9 cellular contexts compared by ENCODE assay signal in the genomic region with DNA sequence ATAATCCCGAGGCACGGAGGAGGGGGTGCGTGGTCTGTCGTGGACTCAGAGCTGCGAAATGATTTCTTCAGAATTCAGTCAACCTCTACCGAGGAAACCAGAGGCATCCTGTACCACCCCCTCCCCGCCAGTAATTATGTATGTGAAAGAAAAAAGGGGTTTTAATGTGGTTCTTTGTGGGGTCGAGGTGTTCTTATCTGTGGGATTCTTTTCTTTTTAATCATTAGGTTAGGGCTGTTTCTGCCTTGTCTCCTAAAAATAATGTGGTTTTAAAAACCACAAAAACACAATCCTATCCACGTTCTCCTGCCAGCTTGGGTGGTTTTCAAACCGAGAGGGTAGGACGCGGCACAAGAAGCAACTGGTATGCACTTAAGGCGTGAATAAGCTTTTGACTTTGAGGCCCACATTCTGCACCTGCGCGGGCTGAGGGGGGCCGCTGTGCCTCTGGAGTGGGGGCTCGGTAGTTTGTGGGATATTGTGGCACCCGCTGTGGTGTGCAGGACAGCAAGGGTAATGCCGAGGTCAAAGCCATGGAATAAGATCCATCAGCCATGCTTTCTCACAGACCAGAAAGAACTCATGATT. TPM values are rescaled to one million over a fixed set of nuclear protein-coding genes. Genes with fewer than 3 reads are reported as not detected.
DNase-seq lines count a peak whose midpoint lies in the region; ATAC-seq, FAIRE-seq and TF ChIP-seq lines count a peak whose summit lies in the region.
"Had no signal": no experiment of that assay in that cellular context is flagged by ENCODE, and none has a peak within 500 bp of the region (broad histone marks: within the 10 kb centered on the region; RNA-seq: fewer than 3 reads in every experiment).

No MANE protein-coding gene starts in this region.

- H3K79me1 ChIP-seq in mesendoderm (ENCODE audit: low read length): no peaks in the 10 kb centered on the region

- H3K36me3 ChIP-seq in astrocyte (ENCODE audit: insufficient read depth, low read length) (no peaks in the 10 kb centered on the region), mesendoderm (ENCODE audit: control insufficient read depth, insufficient read depth, low read length) (no peaks in the 10 kb centered on the region)

- H2AFZ ChIP-seq in astrocyte (ENCODE audit: low read depth, low read length): no peak overlapping the region

- H4K20me1 ChIP-seq in astrocyte (ENCODE audit: insufficient read depth, low read length): no peaks in the 10 kb centered on the region

- H3K27me3 ChIP-seq in astrocyte (ENCODE audit: insufficient read depth, low read length): peaks cover 54% of the 10 kb centered on the region
- peaks cover 7% of the 10 kb centered on the region for H3K27me3 ChIP-seq in mesendoderm (ENCODE audit: insufficient read depth, low read length, poor library complexity)

- H3K27me3 Mint-ChIP-seq in activated naive CD4-positive, alpha-beta T cell treated with anti-CD3 and anti-CD28 coated beads, Interleukin-2, amount 10 ng/mL, durations not matched to agents 7 days and 5 days: peaks cover 92% of the 10 kb centered on the region
- peaks cover 62% of the 10 kb centered on the region for H3K27me3 Mint-ChIP-seq in astrocyte (ENCODE audit: low read depth, unreplicated experiment)
- H3K27me3 Mint-ChIP-seq in type B pancreatic cell: peaks cover 46% of the 10 kb centered on the region

- H3K4me1 ChIP-seq in astrocyte (ENCODE audit: insufficient read depth, low read length) (peaks cover 8% of the 10 kb centered on the region), mesendoderm (ENCODE audit: control insufficient read depth, low read depth, low read length) (peaks cover 2% of the 10 kb centered on the region)

- H3K27ac ChIP-seq in astrocyte (ENCODE audit: low read depth, low read length) (no peak overlapping the region), mesendoderm (ENCODE audit: low read depth, low read length) (no peak overlapping the region)

- FAIRE-seq in astrocyte (lab: Jason Lieb, UNC): no peak
- FAIRE-seq: islet of Langerhans had no signal

- H2AK5ac ChIP-seq in mesendoderm (ENCODE audit: low read length): no peak overlapping the region

- H2BK5ac ChIP-seq in mesendoderm (ENCODE audit: low read length): no peak overlapping the region

- DNase-seq in activated naive CD4-positive, alpha-beta T cell treated with anti-CD3 and anti-CD28 coated beads, Interleukin-2, amount 10 ng/mL, durations not matched to agents 7 days and 5 days: peak; percentile 23
- no peak for DNase-seq in activated naive CD4-positive, alpha-beta T cell (lab: John Stamatoyannopoulos, UW)
- DNase-seq in astrocyte (ENCODE audit: low read depth) (peak; percentile 85), mesendoderm (no peak), type B pancreatic cell (ENCODE audit: extremely low spot score, unreplicated experiment) (no peak), NCI-H446 treated with DMSO at 0.1 percent for 48 hours (lab: John Stamatoyannopoulos, UW) (no peak), NCI-H1105 (lab: John Stamatoyannopoulos, UW) (no peak)

- H3K23ac ChIP-seq in mesendoderm (ENCODE audit: low read length): no peak overlapping the region

- TF ChIP-seq CTCF in astrocyte (IDR thresholded peaks at IDR 0.05; ENCODE audit: insufficient read depth, low read depth, low read length): no peak
- no peak for TF ChIP-seq CTCF in type B pancreatic cell (conservative IDR thresholded peaks at IDR 0.05)

- peak overlapping the region; percentile 19 for H3K27ac Mint-ChIP-seq in activated naive CD4-positive, alpha-beta T cell treated with anti-CD3 and anti-CD28 coated beads, Interleukin-2, amount 10 ng/mL, durations not matched to agents 7 days and 5 days
- H3K27ac Mint-ChIP-seq in astrocyte (ENCODE audit: unreplicated experiment) (no peak overlapping the region), type B pancreatic cell (no peak overlapping the region)

- H3K9me3 Mint-ChIP-seq in activated naive CD4-positive, alpha-beta T cell treated with anti-CD3 and anti-CD28 coated beads, Interleukin-2, amount 10 ng/mL, durations not matched to agents 7 days and 5 days: no peaks in the 10 kb centered on the region
- no peaks in the 10 kb centered on the region for H3K9me3 Mint-ChIP-seq in astrocyte (ENCODE audit: unreplicated experiment)
- H3K9me3 Mint-ChIP-seq in type B pancreatic cell: no peaks in the 10 kb centered on the region

- H2BK15ac ChIP-seq in mesendoderm (replicated peaks; ENCODE audit: low read depth): no peak overlapping the region

- peak overlapping the region; percentile 87 for H3K56ac ChIP-seq in mesendoderm (ENCODE audit: low read length)

- H4K5ac ChIP-seq in mesendoderm (ENCODE audit: low read length): no peak overlapping the region

- CTCF ChIA-PET in activated naive CD4-positive, alpha-beta T cell treated with anti-CD3 and anti-CD28 coated beads, Interleukin-2, amount 10 ng/mL, durations not matched to agents 7 days and 5 days (lab: Charles Lee): interaction anchor here (1.8 kb wide), 1 partner anchor 22 kb away, joined by 7 read pairs; no protein-coding TSS in a partner anchor

- H3K4me3 ChIP-seq in astrocyte (ENCODE audit: insufficient read depth, low read depth, low read length) (peak overlapping the region; percentile 37), mesendoderm (ENCODE audit: low read length) (no peak overlapping the region)

- peak overlapping the region; percentile 78 for H3K4me2 ChIP-seq in astrocyte (ENCODE audit: low read length)
- H3K4me2 ChIP-seq in mesendoderm (ENCODE audit: low read length): peak overlapping the region; percentile 79

- H3K9ac ChIP-seq in astrocyte (ENCODE audit: low read length) (no peak overlapping the region), mesendoderm (ENCODE audit: low read length) (peak overlapping the region; percentile 69)

- ATAC-seq in GM21423 (IDR thresholded peaks at IDR 0.05; ENCODE audit: unreplicated experiment): no peak

- peaks cover 3% of the 10 kb centered on the region for H3K9me3 ChIP-seq in astrocyte (ENCODE audit: insufficient read depth, low read depth, low read length)

- H3K4ac ChIP-seq in mesendoderm (ENCODE audit: low read depth, low read length): peak overlapping the region; percentile 45

- no peak overlapping the region for H4K8ac ChIP-seq in mesendoderm (ENCODE audit: low read depth, low read length)

- no peak overlapping the region for H3K18ac ChIP-seq in mesendoderm (ENCODE audit: low read length)

- H3K4me3 Mint-ChIP-seq in activated naive CD4-positive, alpha-beta T cell treated with anti-CD3 and anti-CD28 coated beads, Interleukin-2, amount 10 ng/mL, durations not matched to agents 7 days and 5 days: peak overlapping the region; percentile 41
- peak overlapping the region; percentile 73 for H3K4me3 Mint-ChIP-seq in astrocyte (ENCODE audit: unreplicated experiment)
- H3K4me3 Mint-ChIP-seq in type B pancreatic cell: peak overlapping the region; percentile 84

- peaks cover 15% of the 10 kb centered on the region for H3K4me1 Mint-ChIP-seq in activated naive CD4-positive, alpha-beta T cell treated with anti-CD3 and anti-CD28 coated beads, Interleukin-2, amount 10 ng/mL, durations not matched to agents 7 days and 5 days
- peaks cover 4% of the 10 kb centered on the region for H3K4me1 Mint-ChIP-seq in astrocyte (ENCODE audit: low read depth, unreplicated experiment)
- peaks cover 13% of the 10 kb centered on the region for H3K4me1 Mint-ChIP-seq in type B pancreatic cell (ENCODE audit: unreplicated experiment)

- H3K36me3 Mint-ChIP-seq in activated naive CD4-positive, alpha-beta T cell treated with anti-CD3 and anti-CD28 coated beads, Interleukin-2, amount 10 ng/mL, durations not matched to agents 7 days and 5 days: no peaks in the 10 kb centered on the region
- H3K36me3 Mint-ChIP-seq in astrocyte (ENCODE audit: low read depth, unreplicated experiment) (no peaks in the 10 kb centered on the region), type B pancreatic cell (no peaks in the 10 kb centered on the region)

- H2BK120ac ChIP-seq in mesendoderm (ENCODE audit: low read depth, low read length): no peak overlapping the region

- H3K79me2 ChIP-seq in astrocyte (ENCODE audit: insufficient read depth, low read length) (no peaks in the 10 kb centered on the region), mesendoderm (ENCODE audit: control insufficient read depth, insufficient read depth, low read length) (no peaks in the 10 kb centered on the region)

- WGBS in mesendoderm (ENCODE audit: extremely low coverage, insufficient coverage, low lambda C conversion rate): no CpG with 5 or more reads among the region's 19 CpGs

RNA-seq across cellular contexts. Expression of gene SLC47A1, which starts 1.0 kb away (rescaled TPM):
- 0.17 and 0.75 TPM in 2 replicates for total RNA-seq in astrocyte
- polyA plus RNA-seq in mesendoderm (2013, experiment 1 of 2): 4.6 TPM
- polyA plus RNA-seq in mesendoderm (2013, experiment 2 of 2): 4.6 TPM
- 1.2 and 5.9 TPM in 2 replicates for total RNA-seq in type B pancreatic cell (ENCODE audit: low replicate concordance)

Comparison
In these comparisons a context has a peak if more than half of its experiments do, and no peak if none do; other contexts are left out.
1. DNase-seq: peak in activated naive CD4-positive, alpha-beta T cell treated with anti-CD3 and anti-CD28 coated beads, Interleukin-2, amount 10 ng/mL, durations not matched to agents 7 days and 5 days (single experiment) and astrocyte (single experiment); none in activated naive CD4-positive, alpha-beta T cell (0 of 4), mesendoderm (single experiment), type B pancreatic cell (single experiment), NCI-H446 treated with DMSO at 0.1 percent for 48 hours (single experiment) and NCI-H1105 (single experiment).
2. Peak in every context shown above with its lines, with median percentiles within 50 percentile points of each other: H3K4me3 Mint-ChIP-seq.